8 cellular contexts compared by ENCODE assay signal in the genomic region with DNA sequence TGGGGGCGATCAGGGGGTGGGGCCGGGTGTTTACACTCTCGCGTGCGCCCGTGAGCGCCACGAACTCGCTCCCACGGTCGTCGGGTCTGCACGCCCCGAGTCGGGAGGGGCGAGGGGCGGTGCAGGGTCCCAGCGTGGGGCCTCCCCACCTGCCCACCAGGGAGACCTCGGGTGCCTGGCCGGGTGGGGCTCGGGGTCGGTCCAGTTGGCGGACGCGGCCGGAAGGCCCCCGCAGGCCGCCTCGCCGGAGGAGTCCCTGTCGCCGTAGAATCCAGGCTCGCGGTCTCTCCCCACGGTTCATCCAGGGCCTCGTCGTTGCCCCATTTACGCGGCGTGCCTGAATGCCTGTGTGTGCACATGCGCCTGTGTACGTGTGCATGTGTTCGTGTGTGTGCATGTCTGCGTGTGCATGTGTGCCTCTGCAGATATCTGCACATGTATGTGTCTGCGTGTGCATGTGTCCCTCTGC.
DNase-seq lines count a peak whose midpoint lies in the region; ATAC-seq and TF ChIP-seq lines count a peak whose summit lies in the region.

No MANE protein-coding gene starts in this region.

- H3K4me3 ChIP-seq in KMS-11 (IDR thresholded peaks at IDR 0.05; ENCODE audit: insufficient read depth, low read depth, low read length) = no peak overlapping the region
- H3K4me3 ChIP-seq in effector memory CD4-positive, alpha-beta T cell (ENCODE audit: insufficient read depth, low read depth, low read length, poor library complexity, severe bottlenecking) = peak overlapping the region; percentile 42
- H3K4me3 ChIP-seq in neutrophil (ENCODE audit: low read depth in 1 of 2, low read length in 1 of 2) = peak overlapping the region; percentile 51 to 65

- TF ChIP-seq CTCF in KMS-11 (conservative IDR thresholded peaks at IDR 0.05; ENCODE audit: low read depth, low read length) = no peak
- TF ChIP-seq CTCF in neutrophil (IDR thresholded peaks at IDR 0.05) = no peak

- H3K9me3 ChIP-seq in effector memory CD4-positive, alpha-beta T cell (ENCODE audit: control insufficient read depth, low read length) = no peaks in the 10 kb centered on the region
- no peaks in the 10 kb centered on the region for H3K9me3 ChIP-seq in neutrophil

- H4K20me1 ChIP-seq in KMS-11 (ENCODE audit: insufficient read depth) = no peaks in the 10 kb centered on the region

- H3K9ac ChIP-seq in KMS-11 = no peak overlapping the region

- no peaks in the 10 kb centered on the region for H3K36me3 ChIP-seq in KMS-11 (ENCODE audit: insufficient read depth)
- H3K36me3 ChIP-seq in effector memory CD4-positive, alpha-beta T cell (ENCODE audit: control insufficient read depth, insufficient read depth, low read length) = no peaks in the 10 kb centered on the region
- H3K36me3 ChIP-seq in neutrophil = no peaks in the 10 kb centered on the region

- no peak for ATAC-seq in GM21825 (IDR thresholded peaks at IDR 0.05; ENCODE audit: unreplicated experiment)
- no peak for ATAC-seq in HG02798 (IDR thresholded peaks at IDR 0.05; ENCODE audit: poor library complexity, unreplicated experiment)

- H3K27me3 ChIP-seq in KMS-11 (ENCODE audit: insufficient read depth, low read depth) (no peaks in the 10 kb centered on the region), neutrophil (peaks cover 70% of the 10 kb centered on the region)
- no peaks in the 10 kb centered on the region for H3K27me3 ChIP-seq in effector memory CD4-positive, alpha-beta T cell (replicated peaks; ENCODE audit: control insufficient read depth, insufficient read depth, low read length, poor library complexity, severe bottlenecking)

- peak; percentile 67 for DNase-seq in NCI-H82 (lab: John Stamatoyannopoulos, UW)
- DNase-seq in NCI-H82 treated with DMSO at 0.1 percent for 48 hours (lab: John Stamatoyannopoulos, UW; ENCODE audit: unreplicated experiment) = no peak
- no peak for DNase-seq in effector memory CD4-positive, alpha-beta T cell
- DNase-seq in SW 1271 (lab: John Stamatoyannopoulos, UW) = no peak

- peak overlapping the region; percentile 73; the same call in 1 of the 2 replicates for H2AFZ ChIP-seq in KMS-11 (ENCODE audit: low read depth)

- H3K4me1 ChIP-seq in KMS-11 (ENCODE audit: low read depth, poor library complexity, severe bottlenecking) (no peaks in the 10 kb centered on the region), neutrophil (ENCODE audit: control insufficient read depth in 1 of 2, insufficient read depth in 1 of 2, low read depth in 1 of 2, low read length in 1 of 2) (peaks cover 16 to 20% of the 10 kb centered on the region in 2 experiments)
- H3K4me1 ChIP-seq in effector memory CD4-positive, alpha-beta T cell (ENCODE audit: control insufficient read depth, insufficient read depth, low read length, poor library complexity, severe bottlenecking) = peaks cover 10% of the 10 kb centered on the region

- H3K27ac ChIP-seq in KMS-11 = no peak overlapping the region
- no peak overlapping the region for H3K27ac ChIP-seq in effector memory CD4-positive, alpha-beta T cell (ENCODE audit: insufficient read depth, low read length, poor library complexity, severe bottlenecking)
- H3K27ac ChIP-seq in neutrophil = peak overlapping the region; percentile 2

- peak overlapping the region; percentile 85 for H3K4me2 ChIP-seq in KMS-11

- no peaks in the 10 kb centered on the region for H3K79me2 ChIP-seq in KMS-11 (ENCODE audit: insufficient read depth, low read depth)
